Comparison of ENCODE assay signal across 10 cellular contexts in genomic region chr3:107981471-107982111, GRCh38.
A peak's percentile ranks its signal among the peaks of the same experiment; 100 is the strongest.
DNase-seq lines count a peak whose midpoint lies in the region; ATAC-seq and TF ChIP-seq lines count a peak whose summit lies in the region.
"Had no signal": no experiment of that assay in that cellular context is flagged by ENCODE, and none has a peak within 500 bp of the region (broad histone marks: within the 10 kb centered on the region; RNA-seq: fewer than 3 reads in every experiment).

No MANE protein-coding gene starts in this region.

- ATAC-seq in stimulated activated effector memory CD8-positive, alpha-beta T cell treated with anti-CD3 and anti-CD28 coated beads, Interleukin-12 subunit alpha, Interleukin-12 subunit beta, amount 100 ng/mL, for 72 hours, result no peak
- ATAC-seq in GM21737 (IDR thresholded peaks at IDR 0.05; ENCODE audit: unreplicated experiment), result no peak

- H3K4me1 Mint-ChIP-seq in stimulated activated effector memory CD8-positive, alpha-beta T cell treated with anti-CD3 and anti-CD28 coated beads, Interleukin-12 subunit alpha, Interleukin-12 subunit beta, amount 100 ng/mL, for 72 hours, result peaks cover 37% of the 10 kb centered on the region

- CTCF ChIA-PET in GM10248 (lab: Yijun Ruan, JAX), result interaction anchor here (1.0 to 1.1 kb wide), 2 partner anchors 12 to 53 kb away, joined by 3 read pairs; no protein-coding TSS in a partner anchor

- H3K4me3 Mint-ChIP-seq in stimulated activated effector memory CD8-positive, alpha-beta T cell treated with anti-CD3 and anti-CD28 coated beads, Interleukin-12 subunit alpha, Interleukin-12 subunit beta, amount 100 ng/mL, for 72 hours, result no peak overlapping the region

- no peaks in the 10 kb centered on the region for H3K36me3 Mint-ChIP-seq in stimulated activated effector memory CD8-positive, alpha-beta T cell treated with anti-CD3 and anti-CD28 coated beads, Interleukin-12 subunit alpha, Interleukin-12 subunit beta, amount 100 ng/mL, for 72 hours

- peak overlapping the region; percentile 41 for H3K27ac Mint-ChIP-seq in stimulated activated effector memory CD8-positive, alpha-beta T cell treated with anti-CD3 and anti-CD28 coated beads, Interleukin-12 subunit alpha, Interleukin-12 subunit beta, amount 100 ng/mL, for 72 hours

- no peak for TF ChIP-seq CTCF in GM10248 (IDR thresholded peaks at IDR 0.05; ENCODE audit: control extremely low read depth, extremely low read depth, low read depth, missing control alignments)

- H3K9me3 Mint-ChIP-seq in stimulated activated effector memory CD8-positive, alpha-beta T cell treated with anti-CD3 and anti-CD28 coated beads, Interleukin-12 subunit alpha, Interleukin-12 subunit beta, amount 100 ng/mL, for 72 hours, result no peaks in the 10 kb centered on the region

- DNase-seq in NCI-H446 (lab: John Stamatoyannopoulos, UW) (peak; percentile 25 to 82), cerebellar cortex (ENCODE audit: low spot score) (peak; percentile 99), kidney tubule cell (ENCODE audit: low spot score) (peak; percentile 68), GM10248 (ENCODE audit: extremely low spot score) (no peak), DMS53 treated with DMSO at 0.1 percent for 48 hours (lab: John Stamatoyannopoulos, UW; ENCODE audit: unreplicated experiment) (no peak)
- DNase-seq in stimulated activated effector memory CD8-positive, alpha-beta T cell treated with anti-CD3 and anti-CD28 coated beads, Interleukin-12 subunit alpha, Interleukin-12 subunit beta, amount 100 ng/mL, for 72 hours (ENCODE audit: low spot score in 2 of 2), result no peak
- DNase-seq: NCI-H1417 treated with DMSO at 0.1 percent for 48 hours, NCI-H774, tibial artery had no signal

- POLR2A ChIA-PET in GM10248 (lab: Yijun Ruan, JAX), result no interaction called here

Comparison
In these comparisons a context has a peak if more than half of its experiments do, and no peak if none do; other contexts are left out.
1. DNase-seq: peak in NCI-H446 (2 of 2), cerebellar cortex (single experiment) and kidney tubule cell (single experiment); none in stimulated activated effector memory CD8-positive, alpha-beta T cell treated with anti-CD3 and anti-CD28 coated beads, Interleukin-12 subunit alpha, Interleukin-12 subunit beta, amount 100 ng/mL, for 72 hours (0 of 2), GM10248 (single experiment) and DMS53 treated with DMSO at 0.1 percent for 48 hours (single experiment).